ENCODE assay signal across 8 cellular contexts in the genomic region with DNA sequence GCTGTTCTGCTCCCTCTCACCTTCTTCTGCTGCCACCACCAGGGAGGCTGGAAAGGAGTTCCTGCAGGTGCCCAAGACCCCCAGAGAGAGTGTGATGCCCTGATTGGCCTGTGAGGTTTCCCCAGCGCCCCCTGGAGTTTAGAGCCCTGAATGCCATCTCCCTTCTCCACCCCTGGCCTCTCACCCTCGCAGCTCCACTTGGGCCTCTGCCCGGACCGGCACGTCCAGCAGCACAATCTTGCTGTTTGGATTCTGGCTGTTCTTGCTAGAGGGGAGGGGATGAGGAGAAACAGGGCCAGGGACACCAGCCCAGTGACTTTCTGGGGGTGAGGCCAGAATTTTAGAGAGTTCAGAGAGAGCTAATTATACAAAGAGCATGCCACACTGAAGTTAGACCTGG. TPM values are rescaled to one million over a fixed set of nuclear protein-coding genes. Genes with fewer than 3 reads are reported as not detected.
A peak's percentile ranks its signal among the peaks of the same experiment; 100 is the strongest.
DNase-seq lines count a peak whose midpoint lies in the region; ATAC-seq and TF ChIP-seq lines count a peak whose summit lies in the region.

No MANE protein-coding gene starts in this region.

- no peaks in the 10 kb centered on the region for H4K20me1 ChIP-seq in DND-41 (ENCODE audit: insufficient read depth, low read length)
- no peaks in the 10 kb centered on the region for H4K20me1 ChIP-seq in KMS-11 (ENCODE audit: insufficient read depth)

- H3K4me3 ChIP-seq in DND-41 (ENCODE audit: low read depth in 1 of 2, low read length in 2 of 2) (no peak overlapping the region), KMS-11 (IDR thresholded peaks at IDR 0.05; ENCODE audit: insufficient read depth, low read depth, low read length) (no peak overlapping the region), mucosa of descending colon (no peak overlapping the region)

- intact Hi-C loops in mucosa of descending colon (cut with DNase I, micrococcal nuclease) = no loop called here

- H3K4me1 ChIP-seq in DND-41 (ENCODE audit: insufficient read depth, low read length) (no peaks in the 10 kb centered on the region), KMS-11 (ENCODE audit: low read depth, poor library complexity, severe bottlenecking) (no peaks in the 10 kb centered on the region), mucosa of descending colon (ENCODE audit: low read depth) (no peaks in the 10 kb centered on the region)

- H3K9ac ChIP-seq in DND-41 (ENCODE audit: low read depth, low read length) = no peak overlapping the region
- H3K9ac ChIP-seq in KMS-11 = no peak overlapping the region

- H3K27me3 ChIP-seq in DND-41 (ENCODE audit: insufficient read depth, low read length, poor library complexity) (no peaks in the 10 kb centered on the region), KMS-11 (ENCODE audit: insufficient read depth, low read depth) (peaks cover 30% of the 10 kb centered on the region; the same call in 1 of the 2 replicates)

- no peaks in the 10 kb centered on the region for H3K4me1 Mint-ChIP-seq in chondrocyte (ENCODE audit: low read depth)

- H3K79me2 ChIP-seq in DND-41 (ENCODE audit: insufficient read depth, low read length) (no peaks in the 10 kb centered on the region), KMS-11 (ENCODE audit: insufficient read depth, low read depth) (no peaks in the 10 kb centered on the region)

- DNase-seq in DND-41 = peak; percentile 44
- no peak for DNase-seq in chondrocyte (ENCODE audit: low spot score)
- peak in 2 of 3 donors; percentile 29 to 39 for DNase-seq in mucosa of descending colon
- no peak for DNase-seq in kidney tubule cell (ENCODE audit: low spot score)
- DNase-seq in NCI-H1048 (lab: John Stamatoyannopoulos, UW) = no peak
- DNase-seq in NCI-H2029 treated with DMSO at 0.1 percent for 48 hours (lab: John Stamatoyannopoulos, UW) = no peak

- no peak overlapping the region for H3K27ac Mint-ChIP-seq in chondrocyte (ENCODE audit: unreplicated experiment)

- H3K27me3 Mint-ChIP-seq in chondrocyte (ENCODE audit: low read depth) = peaks cover 2% of the 10 kb centered on the region

- no peaks in the 10 kb centered on the region for H3K9me3 Mint-ChIP-seq in chondrocyte (ENCODE audit: low read depth)

- H3K27ac ChIP-seq in DND-41 (ENCODE audit: low read length) (no peak overlapping the region), KMS-11 (no peak overlapping the region)

- H2AFZ ChIP-seq in DND-41 (ENCODE audit: low read depth, low read length) (no peak overlapping the region), KMS-11 (ENCODE audit: low read depth) (no peak overlapping the region)

- no peak overlapping the region for H3K4me2 ChIP-seq in DND-41 (ENCODE audit: insufficient read depth, low read length)
- no peak overlapping the region for H3K4me2 ChIP-seq in KMS-11

- ATAC-seq in DND-41 (ENCODE audit: insufficient read depth, low read depth) = peak; percentile 70
- ATAC-seq in mucosa of descending colon = peak; percentile 33
- no peak for ATAC-seq in GM18867 (IDR thresholded peaks at IDR 0.05; ENCODE audit: unreplicated experiment)

- H3K9me3 ChIP-seq in DND-41 (ENCODE audit: insufficient read depth, low read length, severe bottlenecking) (no peaks in the 10 kb centered on the region), mucosa of descending colon (no peaks in the 10 kb centered on the region)

- H3K36me3 Mint-ChIP-seq in chondrocyte (ENCODE audit: low read depth) = no peaks in the 10 kb centered on the region

- H3K4me3 Mint-ChIP-seq in chondrocyte (ENCODE audit: unreplicated experiment) = no peak overlapping the region

- TF ChIP-seq CTCF in DND-41 (IDR thresholded peaks at IDR 0.05; ENCODE audit: borderline replicate concordance, extremely low read depth, low read length, poor library complexity, severe bottlenecking) (peak; percentile 69), KMS-11 (conservative IDR thresholded peaks at IDR 0.05; ENCODE audit: low read depth, low read length) (peak; percentile 75), chondrocyte (IDR thresholded peaks at IDR 0.05) (peak; percentile 66), mucosa of descending colon (IDR thresholded peaks at IDR 0.05) (no peak)

- H3K36me3 ChIP-seq in DND-41 (ENCODE audit: insufficient read depth, low read length) (no peaks in the 10 kb centered on the region), KMS-11 (ENCODE audit: insufficient read depth) (no peaks in the 10 kb centered on the region), mucosa of descending colon (ENCODE audit: low read depth) (no peaks in the 10 kb centered on the region)

RNA-seq across cellular contexts. Expression of gene FAM171A2, which starts 12.5 kb away (rescaled TPM):
- total RNA-seq in chondrocyte (14.8 to 20.6 TPM (median 18.6 TPM) in 3 replicates), mucosa of descending colon (1 to 10 TPM in 1 of 3 donors, under 1 TPM in 2; 0.12 to 1.3 (median 0.31) TPM)

RNA-seq across cellular contexts. Expression of gene ITGA2B, which starts 13.3 kb away (rescaled TPM):
- 1.7 to 2.2 TPM (median 2.0 TPM) in 3 replicates for total RNA-seq in chondrocyte
- under 1 TPM; 0.26 to 0.79 (median 0.41) TPM for total RNA-seq in mucosa of descending colon

RNA-seq across cellular contexts. Expression of gene GRN, which starts 31.0 kb away (rescaled TPM):
- total RNA-seq in chondrocyte = 340 to 401 TPM (median 342 TPM) in 3 replicates
- total RNA-seq in mucosa of descending colon = 100 to 1,000 TPM; 282 to 500 (median 411) TPM

RNA-seq across cellular contexts. Expression of gene SLC25A39, which starts 51.5 kb away (rescaled TPM):
- total RNA-seq in chondrocyte (78.6 to 95.5 TPM (median 84.1 TPM) in 3 replicates), mucosa of descending colon (100 to 1,000 TPM in 2 of 3 donors, 10 to 100 TPM in 1; 91.8 to 142 (median 133) TPM)

Comparison
In these comparisons a context has a peak if more than half of its experiments do, and no peak if none do; other contexts are left out.
1. DNase-seq: peak in DND-41 (single experiment) and mucosa of descending colon (2 of 3); none in chondrocyte (single experiment), kidney tubule cell (single experiment), NCI-H1048 (single experiment) and NCI-H2029 treated with DMSO at 0.1 percent for 48 hours (single experiment).